ENCODE assay signal across 14 cellular contexts in genomic region chr12:71469235-71469873, GRCh38. TPM values are rescaled to one million over a fixed set of nuclear protein-coding genes. Genes with fewer than 3 reads are reported as not detected.
A peak's percentile ranks its signal among the peaks of the same experiment; 100 is the strongest.
DNase-seq lines count a peak whose midpoint lies in the region; ATAC-seq, FAIRE-seq and TF ChIP-seq lines count a peak whose summit lies in the region.
"Had no signal": no experiment of that assay in that cellular context is flagged by ENCODE, and none has a peak within 500 bp of the region (broad histone marks: within the 10 kb centered on the region; RNA-seq: fewer than 3 reads in every experiment).

No MANE protein-coding gene starts in this region.

- POLR2A ChIA-PET in K562 (lab: Yijun Ruan, JAX): no interaction called here
- POLR2A ChIA-PET in activated CD4-positive, alpha-beta memory T cell treated with anti-CD3 and anti-CD28 coated beads, Interleukin-2, amount 10 ng/mL, durations not matched to agents 7 days and 5 days (lab: Charles Lee): no interaction called here

- H3K9ac ChIP-seq in HUES48 (ENCODE audit: low read depth, low read length) (no peak overlapping the region), K562 (ENCODE audit: insufficient read depth in 1 of 2, low read depth in 2 of 2, low read length in 2 of 2) (peak overlapping the region in 1 of 2 experiments; percentile 37; a peak in 1 of 4 replicates)

- no peaks in the 10 kb centered on the region for H3K36me3 Mint-ChIP-seq in activated T-cell treated with anti-CD3 and anti-CD28 coated beads, Interleukin-2, amount 50 U/mL, for 24 hours (ENCODE audit: low read depth)
- H3K36me3 Mint-ChIP-seq in stimulated activated naive B cell treated with anti-CD40 and anti-IgM and Interleukin-4, amounts not matched to agents 10 μg/mL and 1 μg/mL and 100 μg/mL, for 72 hours: no peaks in the 10 kb centered on the region
- H3K36me3 Mint-ChIP-seq in activated CD4-positive, alpha-beta memory T cell treated with anti-CD3 and anti-CD28 coated beads, Interleukin-2, amount 10 ng/mL, durations not matched to agents 7 days and 5 days (ENCODE audit: low read depth): no peaks in the 10 kb centered on the region

- peak; percentile 92 for FAIRE-seq in K562 (lab: Jason Lieb, UNC)
- FAIRE-seq: islet of Langerhans had no signal

- peak overlapping the region; percentile 37 for H3K27ac ChIP-seq in HUES48 (ENCODE audit: low read depth, low read length)
- no peak overlapping the region for H3K27ac ChIP-seq in K562 (ENCODE audit: extremely low read depth, low read depth, low read length)
- peak overlapping the region; percentile 11 for H3K27ac ChIP-seq in mesodermal cell (ENCODE audit: low read depth, low read length, severe bottlenecking)

- no peaks in the 10 kb centered on the region for H4K20me1 ChIP-seq in K562 (replicated peaks; ENCODE audit: control insufficient read depth, insufficient read depth, low read length)

- H3K36me3 ChIP-seq in HUES48 (ENCODE audit: control insufficient read depth, insufficient read depth, low read length) (no peaks in the 10 kb centered on the region), K562 (ENCODE audit: control insufficient read depth, insufficient read depth, low read length) (no peaks in the 10 kb centered on the region), mesodermal cell (ENCODE audit: control insufficient read depth, insufficient read depth, low read length) (no peaks in the 10 kb centered on the region)

- no TSS peak for BruUV-seq in K562 (replicated peaks; lab: Mats Ljungman, UMichigan)

- no peaks in the 10 kb centered on the region for H3K4me1 Mint-ChIP-seq in activated T-cell treated with anti-CD3 and anti-CD28 coated beads, Interleukin-2, amount 50 U/mL, for 24 hours (ENCODE audit: low read depth)
- H3K4me1 Mint-ChIP-seq in stimulated activated naive B cell treated with anti-CD40 and anti-IgM and Interleukin-4, amounts not matched to agents 10 μg/mL and 1 μg/mL and 100 μg/mL, for 72 hours: no peaks in the 10 kb centered on the region
- no peaks in the 10 kb centered on the region for H3K4me1 Mint-ChIP-seq in activated CD4-positive, alpha-beta memory T cell treated with anti-CD3 and anti-CD28 coated beads, Interleukin-2, amount 10 ng/mL, durations not matched to agents 7 days and 5 days

- 22% methylated on average over 16 of the region's 18 CpGs for WGBS in K562 (ENCODE audit: insufficient coverage, low coverage, missing lambda C conversion rate)
- WGBS in mesodermal cell (ENCODE audit: insufficient coverage in 2 of 2), 2 experiments: 71 to 72% methylated on average over 10 to 12 of the region's 18 CpGs

- no peaks in the 10 kb centered on the region for H3K9me1 ChIP-seq in K562 (ENCODE audit: control insufficient read depth, insufficient read depth, low read length)

- peak overlapping the region; percentile 53 for H2AFZ ChIP-seq in K562 (ENCODE audit: low read depth, low read length)

- H3K4me2 ChIP-seq in K562 (ENCODE audit: insufficient read depth, low read length): no peak overlapping the region; the same call in 1 of the 2 replicates

- DNase-seq in AG10803 (ENCODE audit: low read depth) (peak; percentile 8), K562 (ENCODE audit: extremely low read depth in 1 of 4, low spot score in 3 of 4) (peak; percentile 11 to 70 (median 25)), globus pallidus (ENCODE audit: low spot score) (no peak)
- DNase-seq in activated T-cell treated with anti-CD3 and anti-CD28 coated beads, Interleukin-2, amount 50 U/mL, for 24 hours: no peak
- DNase-seq in stimulated activated naive B cell treated with anti-CD40 and anti-IgM and Interleukin-4, amounts not matched to agents 10 μg/mL and 1 μg/mL and 100 μg/mL, for 72 hours: no peak
- DNase-seq in activated CD4-positive, alpha-beta memory T cell treated with anti-CD3 and anti-CD28 coated beads, Interleukin-2, amount 10 ng/mL, durations not matched to agents 7 days and 5 days: no peak
- DNase-seq: C1 segment of cervical spinal cord; NCI-H1105 treated with DMSO at 0.1 percent for 48 hours; stimulated activated CD4-positive, alpha-beta T cell treated with anti-CD3 and anti-CD28 coated beads, Interleukin-2, amount 100 ng/mL, for 48 hours; T-helper 9 cell had no signal

- ATAC-seq in K562: peak; percentile 94
- ATAC-seq in stimulated activated naive B cell treated with anti-CD40 and anti-IgM and Interleukin-4, amounts not matched to agents 10 μg/mL and 1 μg/mL and 100 μg/mL, for 72 hours (replicated peaks): no peak

- no peaks in the 10 kb centered on the region for H3K9me3 Mint-ChIP-seq in activated T-cell treated with anti-CD3 and anti-CD28 coated beads, Interleukin-2, amount 50 U/mL, for 24 hours
- no peaks in the 10 kb centered on the region for H3K9me3 Mint-ChIP-seq in stimulated activated naive B cell treated with anti-CD40 and anti-IgM and Interleukin-4, amounts not matched to agents 10 μg/mL and 1 μg/mL and 100 μg/mL, for 72 hours
- no peaks in the 10 kb centered on the region for H3K9me3 Mint-ChIP-seq in activated CD4-positive, alpha-beta memory T cell treated with anti-CD3 and anti-CD28 coated beads, Interleukin-2, amount 10 ng/mL, durations not matched to agents 7 days and 5 days
- H3K9me3 Mint-ChIP-seq: nephron had no signal

- in situ Hi-C loops in K562 (cut with MboI): no loop called here

- no peak overlapping the region for H3K27ac Mint-ChIP-seq in activated T-cell treated with anti-CD3 and anti-CD28 coated beads, Interleukin-2, amount 50 U/mL, for 24 hours
- no peak overlapping the region for H3K27ac Mint-ChIP-seq in stimulated activated naive B cell treated with anti-CD40 and anti-IgM and Interleukin-4, amounts not matched to agents 10 μg/mL and 1 μg/mL and 100 μg/mL, for 72 hours
- H3K27ac Mint-ChIP-seq in activated CD4-positive, alpha-beta memory T cell treated with anti-CD3 and anti-CD28 coated beads, Interleukin-2, amount 10 ng/mL, durations not matched to agents 7 days and 5 days: no peak overlapping the region
- H3K27ac Mint-ChIP-seq: nephron had no signal

- CTCF ChIA-PET in K562 (lab: Yijun Ruan, JAX; ENCODE audit: low intra/inter-chr PET ratio): no interaction called here
- CTCF ChIA-PET in activated CD4-positive, alpha-beta memory T cell treated with anti-CD3 and anti-CD28 coated beads, Interleukin-2, amount 10 ng/mL, durations not matched to agents 7 days and 5 days (lab: Charles Lee): no interaction called here

- H3K4me3 ChIP-seq in AG10803 (ENCODE audit: low read length) (no peak overlapping the region), HUES48 (ENCODE audit: low read depth, low read length) (no peak overlapping the region), K562 (no peak overlapping the region), mesodermal cell (ENCODE audit: extremely low read depth, insufficient read depth, low read length, poor library complexity, severe bottlenecking) (no peak overlapping the region)

- no peaks in the 10 kb centered on the region for H3K79me2 ChIP-seq in K562 (ENCODE audit: control insufficient read depth, insufficient read depth, low read length)

- H3K4me1 ChIP-seq in HUES48 (ENCODE audit: control insufficient read depth, insufficient read depth, low read length): no peaks in the 10 kb centered on the region
- peaks cover 4% of the 10 kb centered on the region in 2 experiments; a peak in 3 of 5 replicates for H3K4me1 ChIP-seq in K562 (replicated peaks in 1 of 2; ENCODE audit: control insufficient read depth in 2 of 2, insufficient read depth in 2 of 2, low read length in 2 of 2)
- peaks cover 3% of the 10 kb centered on the region for H3K4me1 ChIP-seq in mesodermal cell (ENCODE audit: control insufficient read depth, insufficient read depth, low read length, poor library complexity, severe bottlenecking)

- no peak for TF ChIP-seq EP300 in K562 (IDR thresholded peaks at IDR 0.05; ENCODE audit: low read length)

- H3K27me3 ChIP-seq in HUES48 (ENCODE audit: control insufficient read depth, insufficient read depth, low read length) (no peaks in the 10 kb centered on the region), K562 (ENCODE audit: control insufficient read depth in 2 of 2, insufficient read depth in 2 of 2, low read length in 2 of 2) (peaks cover 0 to 2% of the 10 kb centered on the region in 2 experiments; a peak in 1 of 5 replicates)

- peaks cover 15% of the 10 kb centered on the region for H3K27me3 Mint-ChIP-seq in activated T-cell treated with anti-CD3 and anti-CD28 coated beads, Interleukin-2, amount 50 U/mL, for 24 hours
- H3K27me3 Mint-ChIP-seq in stimulated activated naive B cell treated with anti-CD40 and anti-IgM and Interleukin-4, amounts not matched to agents 10 μg/mL and 1 μg/mL and 100 μg/mL, for 72 hours: peaks cover 0 to 10% of the 10 kb centered on the region in 2 donors
- H3K27me3 Mint-ChIP-seq in activated CD4-positive, alpha-beta memory T cell treated with anti-CD3 and anti-CD28 coated beads, Interleukin-2, amount 10 ng/mL, durations not matched to agents 7 days and 5 days: peaks cover 10% of the 10 kb centered on the region

- no peak overlapping the region for H3K4me3 Mint-ChIP-seq in activated T-cell treated with anti-CD3 and anti-CD28 coated beads, Interleukin-2, amount 50 U/mL, for 24 hours
- no peak overlapping the region for H3K4me3 Mint-ChIP-seq in stimulated activated naive B cell treated with anti-CD40 and anti-IgM and Interleukin-4, amounts not matched to agents 10 μg/mL and 1 μg/mL and 100 μg/mL, for 72 hours
- no peak overlapping the region for H3K4me3 Mint-ChIP-seq in activated CD4-positive, alpha-beta memory T cell treated with anti-CD3 and anti-CD28 coated beads, Interleukin-2, amount 10 ng/mL, durations not matched to agents 7 days and 5 days
- H3K4me3 Mint-ChIP-seq: nephron had no signal

- intact Hi-C loops in K562 (cut with micrococcal nuclease): no loop called here

- H3K9me3 ChIP-seq in HUES48 (ENCODE audit: control insufficient read depth, insufficient read depth, low read length) (no peaks in the 10 kb centered on the region), K562 (replicated peaks; ENCODE audit: control insufficient read depth, insufficient read depth, low read depth, low read length) (no peaks in the 10 kb centered on the region), mesodermal cell (ENCODE audit: control insufficient read depth, low read length) (no peaks in the 10 kb centered on the region)

- no peak for TF ChIP-seq RAD21 in K562 (CRISPR knock-in tag; conservative IDR thresholded peaks at IDR 0.05 in 1 of 2, IDR thresholded peaks at IDR 0.05 in 1 of 2)

- TF ChIP-seq CTCF in AG10803 (conservative IDR thresholded peaks at IDR 0.05; ENCODE audit: low read length): no peak
- TF ChIP-seq CTCF in K562 (IDR thresholded peaks at IDR 0.05 in 2 of 3, conservative IDR thresholded peaks at IDR 0.05 in 1 of 3; ENCODE audit: insufficient read depth in 2 of 3, low read depth in 1 of 3, low read length in 3 of 3): no peak

- TF ChIP-seq POLR2A in K562 (conservative IDR thresholded peaks at IDR 0.05): no peak

RNA-seq across cellular contexts. Expression of gene LGR5, which starts 29.8 kb away (rescaled TPM):
- not detected in 2 replicates for total RNA-seq in K562 (2011; cell fraction: chromatin; rRNA removed; ENCODE audit: low replicate concordance)
- not detected in 2 replicates for total RNA-seq in K562 (2011; cell fraction: nucleolus; rRNA removed)
- total RNA-seq in K562 (2011; cell fraction: nucleoplasm; rRNA removed): not detected in 2 replicates
- not detected in 2 replicates for total RNA-seq in K562 (2014; rRNA removed)
- not detected in 2 replicates for total RNA-seq in K562 (2014; rRNA removed; fragmentation: Illumina TruSeq; extraction: Trizol)
- not detected in 2 replicates for total RNA-seq in K562 (2015; rRNA removed; fragmentation: Illumina TruSeq; extraction: Trizol)
- total RNA-seq in K562 (2021): not detected in 2 replicates
- polyA plus RNA-seq in K562 (2011; rRNA removed): not detected in 2 replicates
- polyA plus RNA-seq in K562 (2011; cell fraction: cytosol; rRNA removed): not detected in 2 replicates
- not detected in 2 replicates for polyA plus RNA-seq in K562 (2011; cell fraction: nucleus; rRNA removed)
- not detected in 2 replicates for polyA plus RNA-seq in K562 (2012)
- polyA plus RNA-seq in K562 (2014; fragmentation: Illumina TruSeq; extraction: Trizol): not detected in 2 replicates
- not detected for polyA plus RNA-seq in K562 (2014; fragmentation: Nextera tagmentation; extraction: Ambion mirVana)
- polyA plus RNA-seq in K562 (2014; rRNA removed): not detected in 2 replicates
- not detected in 2 replicates for polyA minus RNA-seq in K562 (2011; rRNA and poly(A)+ RNA removed)
- polyA minus RNA-seq in K562 (2011; cell fraction: cytosol; rRNA and poly(A)+ RNA removed): not detected in 2 replicates
- polyA minus RNA-seq in K562 (2011; cell fraction: nucleus; rRNA and poly(A)+ RNA removed): not detected in 2 replicates
- polyA plus RNA-seq in mesodermal cell (2013, experiment 1 of 2): 7.0 TPM
- polyA plus RNA-seq in mesodermal cell (2013, experiment 2 of 2): 6.4 TPM
- not detected for total RNA-seq in activated CD4-positive, alpha-beta memory T cell treated with anti-CD3 and anti-CD28 coated beads, Interleukin-2, amount 10 ng/mL, durations not matched to agents 7 days and 5 days

Comparison
In these comparisons a context has a peak if more than half of its experiments do, and no peak if none do; other contexts are left out.
1. DNase-seq: peak in AG10803 (single experiment) and K562 (4 of 4); none in activated T-cell treated with anti-CD3 and anti-CD28 coated beads, Interleukin-2, amount 50 U/mL, for 24 hours (single experiment), stimulated activated naive B cell treated with anti-CD40 and anti-IgM and Interleukin-4, amounts not matched to agents 10 μg/mL and 1 μg/mL and 100 μg/mL, for 72 hours (single experiment), globus pallidus (single experiment) and activated CD4-positive, alpha-beta memory T cell treated with anti-CD3 and anti-CD28 coated beads, Interleukin-2, amount 10 ng/mL, durations not matched to agents 7 days and 5 days (single experiment).